19 cellular contexts compared by ENCODE assay signal in the genomic region with DNA sequence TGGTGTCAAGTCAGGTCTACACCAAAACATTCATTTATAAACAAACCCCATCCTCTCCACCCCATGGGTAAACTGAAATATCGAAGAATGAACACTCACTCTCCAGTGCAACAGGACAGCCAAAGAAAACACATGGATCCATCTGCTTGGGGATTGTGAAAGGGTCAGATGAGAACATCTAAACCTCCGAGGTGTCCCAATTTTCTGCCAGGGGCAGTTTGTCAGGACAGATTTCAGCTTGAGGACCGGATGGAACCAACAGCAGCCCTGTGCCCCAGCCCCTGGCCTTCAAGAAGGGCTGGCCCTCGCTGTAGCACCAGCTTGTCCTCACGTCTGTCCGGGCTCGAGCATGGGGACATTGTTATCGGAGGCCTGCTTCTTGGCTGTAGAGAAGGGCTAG.
"Had no signal": no experiment of that assay in that cellular context is flagged by ENCODE, and none has a peak within 500 bp of the region (broad histone marks: within the 10 kb centered on the region; RNA-seq: fewer than 3 reads in every experiment).

No MANE protein-coding gene starts in this region.

- H3K4me3 ChIP-seq: body of pancreas, cardiac muscle cell, dorsolateral prefrontal cortex, spleen, thoracic aorta, vagina had no signal

- H3K36me3 ChIP-seq: cardiac muscle cell, thoracic aorta, vagina, WERI-Rb-1 had no signal

- H3K27me3 ChIP-seq: body of pancreas, cardiac muscle cell, dorsolateral prefrontal cortex, spleen, vagina had no signal

- H3K9me3 ChIP-seq: body of pancreas, spleen, thoracic aorta, vagina had no signal

- H3K27ac ChIP-seq: body of pancreas, cardiac muscle cell, parathyroid adenoma, thoracic aorta, vagina, WERI-Rb-1 had no signal

- DNase-seq: activated CD4-positive, alpha-beta T cell treated with anti-CD3 and anti-CD28 coated beads, Interleukin-2, amount 10 ng/mL, durations not matched to agents 7 days and 5 days; activated CD4-positive, CD25-positive, alpha-beta regulatory T cell treated with anti-CD3 and anti-CD28 coated beads, Interleukin-2, amount 50 U/mL, for 72 hours; activated CD8-positive, alpha-beta T cell treated with anti-CD3 and anti-CD28 coated beads for 36 hours; activated gamma-delta T cell; activated naive CD4-positive, alpha-beta T cell treated with anti-CD3 and anti-CD28 coated beads, Interleukin-2, amount 50 U/mL, for 16 hours; anterior cingulate cortex; body of pancreas; mesenchymal stem cell; nephron progenitor cell; spleen; stimulated activated CD4-positive, alpha-beta T cell treated with anti-CD3 and anti-CD28 coated beads, Interleukin-4, amount 100 ng/mL, for 1 hour; stimulated activated naive CD4-positive, alpha-beta T cell; T-cell; WERI-Rb-1 had no signal

- ATAC-seq: activated CD8-positive, alpha-beta T cell treated with anti-CD3 and anti-CD28 coated beads for 36 hours; body of pancreas; T-cell had no signal

- H3K4me1 ChIP-seq: parathyroid adenoma had no signal
